1 cellular context compared by ENCODE assay signal in the genomic region with DNA sequence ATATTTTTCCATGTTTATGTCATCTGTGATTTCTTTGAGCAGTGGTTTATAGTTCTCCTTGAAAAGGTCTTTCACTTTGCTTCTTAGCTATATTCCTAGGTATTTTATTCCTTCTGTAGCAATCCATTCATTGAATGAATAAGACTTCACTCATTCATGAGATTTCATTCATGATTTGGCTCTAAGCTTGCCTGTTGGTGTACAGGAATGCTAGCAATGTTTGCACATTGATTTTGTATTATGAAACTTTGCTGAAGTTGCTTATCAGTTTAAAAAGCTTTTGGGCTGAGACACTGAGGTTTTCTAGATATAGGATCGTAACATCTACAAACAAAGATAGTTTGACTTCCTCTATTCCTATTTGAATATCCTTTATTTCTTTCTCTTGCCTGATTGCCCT.
A peak's percentile ranks its signal among the peaks of the same experiment; 100 is the strongest.
TF ChIP-seq lines count a peak whose summit lies in the region.

No MANE protein-coding gene starts in this region.

TF ChIP-seq in HepG2, 621 proteins besides CTCF, POLR2A, EP300 and RAD21:
- TF ChIP-seq TBX2 (CRISPR knock-in tag; IDR thresholded peaks at IDR 0.05; ENCODE audit: borderline replicate concordance) (no peak), ONECUT2 (CRISPR knock-in tag; IDR thresholded peaks at IDR 0.05) (peak; percentile 50; the same call in 1 of the 2 replicates), TEAD3 (CRISPR knock-in tag; optimal IDR thresholded peaks at IDR 0.05; ENCODE audit: borderline replicate concordance) (peak; percentile 37), ZSCAN25 (CRISPR knock-in tag; IDR thresholded peaks at IDR 0.05) (no peak)
- TF ChIP-seq, protein P1, sequence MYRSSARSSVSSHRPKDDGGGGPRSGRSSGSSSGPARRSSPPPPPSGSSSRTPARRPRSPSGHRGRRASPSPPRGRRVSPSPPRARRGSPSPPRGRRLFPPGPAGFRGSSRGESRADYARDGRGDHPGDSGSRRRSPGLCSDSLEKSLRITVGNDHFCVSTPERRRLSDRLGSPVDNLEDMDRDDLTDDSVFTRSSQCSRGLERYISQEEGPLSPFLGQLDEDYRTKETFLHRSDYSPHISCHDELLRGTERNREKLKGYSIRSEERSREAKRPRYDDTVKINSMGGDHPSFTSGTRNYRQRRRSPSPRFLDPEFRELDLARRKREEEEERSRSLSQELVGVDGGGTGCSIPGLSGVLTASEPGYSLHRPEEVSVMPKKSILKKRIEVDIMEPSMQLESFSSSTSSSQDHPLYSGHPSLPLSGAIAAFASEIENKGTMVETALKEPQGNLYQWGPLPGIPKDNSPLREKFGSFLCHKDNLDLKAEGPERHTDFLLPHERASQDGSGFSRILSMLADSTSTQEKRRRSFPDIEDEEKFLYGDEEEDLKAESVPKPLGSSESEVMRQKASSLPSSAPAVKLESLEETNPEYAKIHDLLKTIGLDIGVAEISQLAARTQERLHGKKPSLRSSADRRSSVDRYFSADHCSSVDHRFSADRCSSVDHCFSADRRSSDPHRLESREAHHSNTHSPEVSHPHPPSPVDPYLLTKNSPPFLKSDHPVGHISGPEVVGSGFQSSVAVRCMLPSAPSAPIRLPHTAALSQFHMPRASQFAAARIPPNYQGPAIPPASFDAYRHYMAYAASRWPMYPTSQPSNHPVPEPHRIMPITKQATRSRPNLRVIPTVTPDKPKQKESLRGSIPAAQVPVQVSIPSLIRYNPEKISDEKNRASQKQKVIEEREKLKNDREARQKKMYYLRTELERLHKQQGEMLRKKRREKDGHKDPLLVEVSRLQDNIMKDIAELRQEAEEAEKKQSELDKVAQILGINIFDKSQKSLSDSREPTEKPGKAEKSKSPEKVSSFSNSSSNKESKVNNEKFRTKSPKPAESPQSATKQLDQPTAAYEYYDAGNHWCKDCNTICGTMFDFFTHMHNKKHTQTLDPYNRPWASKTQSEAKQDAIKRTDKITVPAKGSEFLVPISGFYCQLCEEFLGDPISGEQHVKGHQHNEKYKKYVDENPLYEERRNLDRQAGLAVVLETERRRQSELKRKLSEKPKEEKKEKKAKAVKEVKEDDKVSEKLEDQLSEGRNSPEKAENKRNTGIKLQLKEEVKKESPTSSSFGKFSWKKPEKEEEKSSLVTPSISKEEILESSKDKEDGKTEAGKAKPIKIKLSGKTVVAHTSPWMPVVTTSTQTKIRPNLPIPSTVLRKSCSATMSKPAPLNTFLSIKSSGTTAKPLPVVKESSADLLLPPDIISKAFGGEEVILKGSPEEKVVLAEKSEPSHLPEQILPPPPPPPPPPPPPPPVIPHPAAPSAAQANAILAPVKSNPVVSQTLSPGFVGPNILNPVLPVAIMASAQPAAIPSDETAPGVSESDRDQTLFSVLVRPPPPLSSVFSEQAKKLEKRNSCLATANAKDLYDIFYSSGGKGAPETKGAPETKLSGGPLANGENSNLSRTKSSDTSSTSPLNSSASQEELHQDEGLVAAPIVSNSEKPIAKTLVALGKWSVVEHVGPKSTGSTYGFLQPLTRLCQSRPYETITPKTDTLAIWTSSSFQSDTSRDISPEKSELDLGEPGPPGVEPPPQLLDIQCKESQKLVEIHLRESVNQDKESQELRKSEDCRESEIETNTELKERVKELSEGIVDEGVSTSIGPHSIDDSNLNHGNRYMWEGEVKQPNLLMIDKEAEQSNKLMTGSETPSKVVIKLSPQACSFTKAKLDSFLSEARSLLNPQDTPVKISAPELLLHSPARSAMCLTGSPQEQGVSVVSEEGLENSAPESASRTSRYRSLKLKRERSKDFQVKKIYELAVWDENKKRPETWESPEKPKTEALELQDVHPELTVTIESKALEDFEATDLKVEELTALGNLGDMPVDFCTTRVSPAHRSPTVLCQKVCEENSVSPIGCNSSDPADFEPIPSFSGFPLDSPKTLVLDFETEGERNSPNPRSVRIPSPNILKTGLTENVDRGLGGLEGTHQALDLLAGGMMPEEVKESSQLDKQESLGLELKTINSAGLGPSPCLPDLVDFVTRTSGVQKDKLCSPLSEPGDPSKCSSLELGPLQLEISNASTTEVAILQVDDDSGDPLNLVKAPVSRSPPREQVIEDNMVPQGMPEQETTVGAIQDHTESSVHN (CRISPR knock-in tag; IDR thresholded peaks at IDR 0.05): no peak
TF ChIP-seq in HepG2: peak in this region for 2.
